8 cellular contexts compared by ENCODE assay signal in the genomic region with DNA sequence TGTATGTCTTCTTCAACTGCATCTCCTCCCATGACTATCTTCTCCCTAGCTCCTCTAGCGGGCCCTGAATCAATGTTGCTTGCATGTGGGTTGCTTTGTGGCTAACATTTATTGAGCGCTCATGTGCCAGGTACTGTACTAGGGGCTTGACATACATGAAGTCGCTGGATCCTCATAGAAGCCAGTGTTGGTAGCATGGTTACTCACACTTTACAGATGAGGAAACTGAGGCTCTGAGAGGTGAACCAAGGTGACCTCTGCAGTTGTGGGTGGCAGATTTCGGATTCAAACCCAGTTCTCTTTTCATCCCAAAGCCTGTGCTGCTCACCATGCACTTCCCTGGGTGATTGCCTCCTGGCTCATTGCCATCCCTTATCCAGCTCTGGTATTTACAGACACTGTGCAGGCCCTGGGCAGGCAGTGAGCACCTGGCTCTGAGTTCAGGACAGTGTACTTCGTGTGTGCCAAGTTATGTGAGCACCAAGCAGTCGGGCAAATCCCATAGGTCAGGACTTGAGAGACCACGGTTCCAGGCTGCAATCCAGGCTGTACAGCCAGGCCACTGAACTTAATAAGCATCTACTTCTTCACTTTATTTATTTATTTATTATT. TPM values are rescaled to one million over a fixed set of nuclear protein-coding genes. Genes with fewer than 3 reads are reported as not detected.
DNase-seq lines count a peak whose midpoint lies in the region; ATAC-seq, FAIRE-seq and TF ChIP-seq lines count a peak whose summit lies in the region.

No MANE protein-coding gene starts in this region.

- peaks cover 42% of the 10 kb centered on the region for H3K4me1 Mint-ChIP-seq in CD8-positive, alpha-beta T cell (ENCODE audit: low read depth)
- peaks cover 28% of the 10 kb centered on the region for H3K4me1 Mint-ChIP-seq in type B pancreatic cell (ENCODE audit: unreplicated experiment)

- H3K27me3 Mint-ChIP-seq in CD8-positive, alpha-beta T cell (ENCODE audit: low read depth), result no peaks in the 10 kb centered on the region
- H3K27me3 Mint-ChIP-seq in type B pancreatic cell, result peaks cover 3% of the 10 kb centered on the region

- H3K9ac ChIP-seq in Loucy (ENCODE audit: low read depth, low read length, poor library complexity, severe bottlenecking) (peak overlapping the region; percentile 97), HepG2 (ENCODE audit: insufficient read depth, low read depth, low read length) (peak overlapping the region; percentile 98)

- in situ Hi-C loops in HepG2 (cut with HindIII; ENCODE audit: extremely low pct_ligation_motif_present, low pct_unique_long_range_greater_than_20kb), result no loop called here

- WGBS in body of pancreas, 2 donors, result 17 to 38% methylated on average over 5 to 7 of the region's 7 CpGs
- 67% methylated on average over 7 of the region's 7 CpGs for WGBS in HepG2 (ENCODE audit: low lambda C conversion rate)

- peak overlapping the region; percentile 96 for H3K27ac Mint-ChIP-seq in CD8-positive, alpha-beta T cell
- peak overlapping the region; percentile 98 for H3K27ac Mint-ChIP-seq in type B pancreatic cell

- peaks cover 31% of the 10 kb centered on the region for H3K4me1 ChIP-seq in CD8-positive, alpha-beta T cell (ENCODE audit: insufficient read depth, low read length)
- H3K4me1 ChIP-seq in Loucy (ENCODE audit: insufficient read depth, low read length, poor library complexity, severe bottlenecking) (peaks cover 33% of the 10 kb centered on the region), body of pancreas (peaks cover 38% of the 10 kb centered on the region), HepG2 (ENCODE audit: insufficient read depth, low read length) (peaks cover 36% of the 10 kb centered on the region)

- TF ChIP-seq POLR2A in body of pancreas (IDR thresholded peaks at IDR 0.05) (no peak), HepG2 (IDR thresholded peaks at IDR 0.05; ENCODE audit: insufficient read depth in 1 of 2, low read depth in 2 of 2, low read length in 2 of 2) (no peak)

- ATAC-seq in CD8-positive, alpha-beta T cell, result no peak
- ATAC-seq in body of pancreas, result peak; percentile 58
- ATAC-seq in HepG2, result peak; percentile 7; the same call in 1 of the 3 replicates
- no peak for ATAC-seq in GM19397 (IDR thresholded peaks at IDR 0.05; ENCODE audit: unreplicated experiment)

- H2AFZ ChIP-seq in Loucy (ENCODE audit: low read length), result peak overlapping the region; percentile 97
- no peak overlapping the region for H2AFZ ChIP-seq in HepG2 (ENCODE audit: low read length)

- H3F3A ChIP-seq in Loucy (ENCODE audit: low read depth), result no peaks in the 10 kb centered on the region

- H3K9me2 ChIP-seq in Loucy (replicated peaks; ENCODE audit: low read depth, low read length), result no peaks in the 10 kb centered on the region

- H3K79me2 ChIP-seq in Loucy (ENCODE audit: insufficient read depth, low read length) (peaks cover 42% of the 10 kb centered on the region), HepG2 (ENCODE audit: insufficient read depth, low read length) (peaks cover 35% of the 10 kb centered on the region)

- no peaks in the 10 kb centered on the region for H3K9me3 ChIP-seq in CD8-positive, alpha-beta T cell (ENCODE audit: low read length)
- no peaks in the 10 kb centered on the region for H3K9me3 ChIP-seq in Loucy (ENCODE audit: insufficient read depth, low read depth, low read length)
- H3K9me3 ChIP-seq in body of pancreas, result no peaks in the 10 kb centered on the region
- H3K9me3 ChIP-seq in HepG2 (ENCODE audit: low read length), result no peaks in the 10 kb centered on the region

- H3K4me2 ChIP-seq in Loucy (ENCODE audit: low read depth, low read length, poor library complexity, severe bottlenecking) (peak overlapping the region; percentile 94), HepG2 (ENCODE audit: low read depth, low read length) (peak overlapping the region; percentile 75)

- no TSS peak for BruUV-seq in HepG2 (replicated peaks; lab: Mats Ljungman, UMichigan)

- H4K20me1 ChIP-seq in Loucy (ENCODE audit: insufficient read depth, low read length, poor library complexity, severe bottlenecking) (peaks cover 35% of the 10 kb centered on the region), HepG2 (ENCODE audit: insufficient read depth, low read length) (peaks cover 34% of the 10 kb centered on the region)

- DNase-seq in CD8-positive, alpha-beta T cell, result no peak
- DNase-seq in body of pancreas, result peak; percentile 87 to 94 (median 92)
- peak; percentile 49 for DNase-seq in HepG2 (ENCODE audit: low spot score)
- no peak for DNase-seq in type B pancreatic cell (ENCODE audit: extremely low spot score, unreplicated experiment)
- DNase-seq in NCI-H1092 treated with DMSO at 0.1 percent for 48 hours (lab: John Stamatoyannopoulos, UW), result no peak
- DNase-seq in kidney glomerular epithelial cell (lab: John Stamatoyannopoulos, UW), result no peak

- no peaks in the 10 kb centered on the region for H3K9me3 Mint-ChIP-seq in CD8-positive, alpha-beta T cell
- H3K9me3 Mint-ChIP-seq in type B pancreatic cell, result no peaks in the 10 kb centered on the region

- peak overlapping the region; percentile 96 for H3K4me3 Mint-ChIP-seq in CD8-positive, alpha-beta T cell
- peak overlapping the region; percentile 96 for H3K4me3 Mint-ChIP-seq in type B pancreatic cell

- no peak for FAIRE-seq in HepG2 (lab: Jason Lieb, UNC)

- no peak for TF ChIP-seq CTCF in CD8-positive, alpha-beta T cell (IDR thresholded peaks at IDR 0.05)
- TF ChIP-seq CTCF in Loucy (conservative IDR thresholded peaks at IDR 0.05; ENCODE audit: low read length), result peak; percentile 29
- no peak for TF ChIP-seq CTCF in body of pancreas (IDR thresholded peaks at IDR 0.05)
- no peak for TF ChIP-seq CTCF in HepG2 (CRISPR knock-in tag; IDR thresholded peaks at IDR 0.05)
- TF ChIP-seq CTCF in type B pancreatic cell (conservative IDR thresholded peaks at IDR 0.05), result no peak

- POLR2A ChIA-PET in CD8-positive, alpha-beta T cell (lab: Charles Lee), result interaction anchor here (1.1 to 3.3 kb wide), 3 partner anchors 29 to 333 kb away, joined by 3 to 27 read pairs (median 4); partner anchors contain the start of genes CDK9 and ZNF79
- POLR2A ChIA-PET in HepG2 (lab: Yijun Ruan, JAX), result interaction anchor here (0.7 to 3.8 kb wide), 5 partner anchors 9 to 228 kb away, joined by 3 to 39 read pairs (median 7); partner anchors contain the start of genes SLC2A8 and ZNF79

- H3K4me3 ChIP-seq in CD8-positive, alpha-beta T cell (ENCODE audit: low read depth, low read length), result peak overlapping the region; percentile 94
- H3K4me3 ChIP-seq in Loucy (ENCODE audit: low read length, poor library complexity, severe bottlenecking) (peak overlapping the region; percentile 98), body of pancreas (no peak overlapping the region), HepG2 (replicated peaks in 1 of 3; ENCODE audit: insufficient read depth in 1 of 3, low read depth in 2 of 3, low read length in 3 of 3) (peak overlapping the region; percentile 85 to 97 (median 93))

- peaks cover 23% of the 10 kb centered on the region for H3K36me3 ChIP-seq in CD8-positive, alpha-beta T cell (ENCODE audit: insufficient read depth, low read length)
- peaks cover 21% of the 10 kb centered on the region for H3K36me3 ChIP-seq in Loucy (ENCODE audit: insufficient read depth, low read length)
- peaks cover 0 to 5% of the 10 kb centered on the region in 2 donors for H3K36me3 ChIP-seq in body of pancreas (replicated peaks in 1 of 2; ENCODE audit: insufficient read depth in 1 of 2, low read depth in 2 of 2)
- H3K36me3 ChIP-seq in HepG2 (replicated peaks in 1 of 2; ENCODE audit: control insufficient read depth in 1 of 2, insufficient read depth in 2 of 2, low read length in 2 of 2), result peaks cover 9 to 46% of the 10 kb centered on the region in 2 experiments

- intact Hi-C loops in CD8-positive, alpha-beta T cell (cut with DNase I, micrococcal nuclease), result loop anchor here (5.0 to 10.0 kb wide), 4 partner anchors 168 to 510 kb away; partner anchors contain the start of gene ST6GALNAC4 (in 1 of the 2)
- intact Hi-C loops in body of pancreas (cut with DNase I), result no loop called here
- intact Hi-C loops in HepG2 (cut with micrococcal nuclease; ENCODE audit: unreplicated experiment), result loop anchor here (5.0 kb wide), 1 partner anchor 60 kb away; no protein-coding TSS in a partner anchor

- TF ChIP-seq EP300 in HepG2 (IDR thresholded peaks at IDR 0.05; ENCODE audit: low read depth in 2 of 2, low read length in 2 of 2), result no peak
- TF ChIP-seq EP300 in HepG2 (CRISPR knock-in tag; IDR thresholded peaks at IDR 0.05; ENCODE audit: borderline replicate concordance), result no peak

- CTCF ChIA-PET in CD8-positive, alpha-beta T cell (lab: Charles Lee), result no interaction called here
- CTCF ChIA-PET in HepG2 (lab: Yijun Ruan, JAX; ENCODE audit: low intra/inter-chr PET ratio, low total read pairs), result no interaction called here

- TF ChIP-seq RAD21 in HepG2 (CRISPR knock-in tag; IDR thresholded peaks at IDR 0.05), result no peak

- H3K36me3 Mint-ChIP-seq in CD8-positive, alpha-beta T cell, result peaks cover 59% of the 10 kb centered on the region
- H3K36me3 Mint-ChIP-seq in type B pancreatic cell, result peaks cover 41% of the 10 kb centered on the region

- no peaks in the 10 kb centered on the region for H3K27me3 ChIP-seq in CD8-positive, alpha-beta T cell (ENCODE audit: insufficient read depth, low read length)
- peaks cover 9% of the 10 kb centered on the region for H3K27me3 ChIP-seq in Loucy (ENCODE audit: insufficient read depth, low read length, poor library complexity, severe bottlenecking)
- no peaks in the 10 kb centered on the region for H3K27me3 ChIP-seq in body of pancreas
- no peaks in the 10 kb centered on the region; a peak in 1 of 5 replicates for H3K27me3 ChIP-seq in HepG2 (ENCODE audit: control insufficient read depth in 1 of 2, insufficient read depth in 2 of 2, low read length in 2 of 2)

- no peak overlapping the region for H3K27ac ChIP-seq in CD8-positive, alpha-beta T cell (ENCODE audit: low read depth, low read length)
- H3K27ac ChIP-seq in body of pancreas (peak overlapping the region; percentile 77 to 90 (median 84)), HepG2 (ENCODE audit: extremely low read length, insufficient read depth, low read length) (peak overlapping the region; percentile 48)

RNA-seq across cellular contexts. Expression of gene LRSAM1, which starts 1.3 kb away (rescaled TPM):
- total RNA-seq in CD8-positive, alpha-beta T cell, result 10 to 100 TPM; 11.7 to 14.0 TPM
- total RNA-seq in body of pancreas (10 to 100 TPM in 1 of 2 donors, 1 to 10 TPM in 1; 9.6 to 26.0 TPM), HepG2 (2016; rRNA removed; fragmentation: Illumina TruSeq; extraction: Trizol) (4.6 and 8.7 TPM in 2 replicates), type B pancreatic cell (ENCODE audit: low replicate concordance) (16.0 and 20.6 TPM in 2 replicates)
- total RNA-seq in HepG2 (2016; cell fraction: cytosol; rRNA removed; fragmentation: Illumina TruSeq; extraction: Trizol; ENCODE audit: low read depth), result 1.5 and 1.7 TPM in 2 replicates
- 4.2 and 9.8 TPM in 2 replicates for total RNA-seq in HepG2 (2016; cell fraction: insoluble cytoplasmic fraction; rRNA removed; fragmentation: Illumina TruSeq; extraction: Trizol)
- total RNA-seq in HepG2 (2016; cell fraction: membrane; rRNA removed; fragmentation: Illumina TruSeq; extraction: Trizol), result 3.2 and 4.0 TPM in 2 replicates
- 9.5 and 16.9 TPM in 2 replicates for total RNA-seq in HepG2 (2016; cell fraction: nucleus; rRNA removed; fragmentation: Illumina TruSeq; extraction: Trizol)
- polyA plus RNA-seq in HepG2 (2011; rRNA removed), result 10.2 and 12.2 TPM in 2 replicates
- polyA plus RNA-seq in HepG2 (2011; cell fraction: cytosol; rRNA removed), result 4.1 and 5.2 TPM in 2 replicates
- 68.4 and 76.1 TPM in 2 replicates for polyA plus RNA-seq in HepG2 (2011; cell fraction: nucleus; rRNA removed)
- polyA plus RNA-seq in HepG2 (2012), result 10.0 and 14.6 TPM in 2 replicates
- polyA plus RNA-seq in HepG2 (2016; cell fraction: cytosol; fragmentation: Illumina TruSeq; extraction: Trizol; ENCODE audit: low read depth), result 1.2 and 1.5 TPM in 2 replicates
- polyA plus RNA-seq in HepG2 (2016; cell fraction: insoluble cytoplasmic fraction; fragmentation: Illumina TruSeq; extraction: Trizol; ENCODE audit: low read depth), result 5.4 and 6.9 TPM in 2 replicates
- 1.2 and 2.1 TPM in 2 replicates for polyA plus RNA-seq in HepG2 (2016; cell fraction: membrane; fragmentation: Illumina TruSeq; extraction: Trizol; ENCODE audit: low read depth)
- polyA plus RNA-seq in HepG2 (2016; cell fraction: nucleus; fragmentation: Illumina TruSeq; extraction: Trizol; ENCODE audit: insufficient read depth, low read depth), result 21.9 and 22.1 TPM in 2 replicates
- 7.6 and 11.4 TPM in 2 replicates for polyA minus RNA-seq in HepG2 (2011; rRNA and poly(A)+ RNA removed; ENCODE audit: low replicate concordance)
- polyA minus RNA-seq in HepG2 (2011; cell fraction: cytosol; rRNA and poly(A)+ RNA removed), result 4.2 and 4.4 TPM in 2 replicates
- polyA minus RNA-seq in HepG2 (2011; cell fraction: nucleus; rRNA and poly(A)+ RNA removed), result 25.4 and 32.1 TPM in 2 replicates

RNA-seq across cellular contexts. Expression of gene RPL12, which starts 1.4 kb away (rescaled TPM):
- 1,000 to 10,000 TPM; 1,908 to 1,959 TPM for total RNA-seq in CD8-positive, alpha-beta T cell
- total RNA-seq in body of pancreas (1,000 to 10,000 TPM in 1 of 2 donors, 100 to 1,000 TPM in 1; 994 to 1,261 TPM), HepG2 (2016; rRNA removed; fragmentation: Illumina TruSeq; extraction: Trizol) (1,551 and 1,660 TPM in 2 replicates), type B pancreatic cell (ENCODE audit: low replicate concordance) (1,238 and 1,343 TPM in 2 replicates)
- 6,549 and 6,971 TPM in 2 replicates for total RNA-seq in HepG2 (2016; cell fraction: cytosol; rRNA removed; fragmentation: Illumina TruSeq; extraction: Trizol; ENCODE audit: low read depth)
- total RNA-seq in HepG2 (2016; cell fraction: insoluble cytoplasmic fraction; rRNA removed; fragmentation: Illumina TruSeq; extraction: Trizol), result 1,601 and 1,648 TPM in 2 replicates
- 4,907 and 5,180 TPM in 2 replicates for total RNA-seq in HepG2 (2016; cell fraction: membrane; rRNA removed; fragmentation: Illumina TruSeq; extraction: Trizol)
- total RNA-seq in HepG2 (2016; cell fraction: nucleus; rRNA removed; fragmentation: Illumina TruSeq; extraction: Trizol), result 525 and 558 TPM in 2 replicates
- 2,097 and 2,590 TPM in 2 replicates for polyA plus RNA-seq in HepG2 (2011; rRNA removed)
- 3,919 and 3,963 TPM in 2 replicates for polyA plus RNA-seq in HepG2 (2011; cell fraction: cytosol; rRNA removed)
- polyA plus RNA-seq in HepG2 (2011; cell fraction: nucleus; rRNA removed), result 619 and 713 TPM in 2 replicates
- 2,179 and 2,497 TPM in 2 replicates for polyA plus RNA-seq in HepG2 (2012)
- polyA plus RNA-seq in HepG2 (2016; cell fraction: cytosol; fragmentation: Illumina TruSeq; extraction: Trizol; ENCODE audit: low read depth), result 11,205 and 11,665 TPM in 2 replicates
- 2,434 and 2,480 TPM in 2 replicates for polyA plus RNA-seq in HepG2 (2016; cell fraction: insoluble cytoplasmic fraction; fragmentation: Illumina TruSeq; extraction: Trizol; ENCODE audit: low read depth)
- 6,884 and 7,463 TPM in 2 replicates for polyA plus RNA-seq in HepG2 (2016; cell fraction: membrane; fragmentation: Illumina TruSeq; extraction: Trizol; ENCODE audit: low read depth)
- 1,156 and 1,223 TPM in 2 replicates for polyA plus RNA-seq in HepG2 (2016; cell fraction: nucleus; fragmentation: Illumina TruSeq; extraction: Trizol; ENCODE audit: insufficient read depth, low read depth)
- 706 and 1,371 TPM in 2 replicates for polyA minus RNA-seq in HepG2 (2011; rRNA and poly(A)+ RNA removed; ENCODE audit: low replicate concordance)
- 461 and 478 TPM in 2 replicates for polyA minus RNA-seq in HepG2 (2011; cell fraction: cytosol; rRNA and poly(A)+ RNA removed)
- 198 and 299 TPM in 2 replicates for polyA minus RNA-seq in HepG2 (2011; cell fraction: nucleus; rRNA and poly(A)+ RNA removed)

RNA-seq across cellular contexts. Expression of gene ZNF79, which starts 28.4 kb away (rescaled TPM):
- total RNA-seq in CD8-positive, alpha-beta T cell, result 1 to 10 TPM; 7.5 to 7.7 TPM
- total RNA-seq in body of pancreas, result 10 to 100 TPM in 1 of 2 donors, 1 to 10 TPM in 1; 4.7 to 11.5 TPM
- total RNA-seq in HepG2 (2016; rRNA removed; fragmentation: Illumina TruSeq; extraction: Trizol), result 7.3 and 8.1 TPM in 2 replicates
- 3.1 and 3.7 TPM in 2 replicates for total RNA-seq in HepG2 (2016; cell fraction: cytosol; rRNA removed; fragmentation: Illumina TruSeq; extraction: Trizol; ENCODE audit: low read depth)
- total RNA-seq in HepG2 (2016; cell fraction: insoluble cytoplasmic fraction; rRNA removed; fragmentation: Illumina TruSeq; extraction: Trizol), result 7.1 and 8.1 TPM in 2 replicates
- 5.0 and 6.4 TPM in 2 replicates for total RNA-seq in HepG2 (2016; cell fraction: membrane; rRNA removed; fragmentation: Illumina TruSeq; extraction: Trizol)
- 6.5 and 7.4 TPM in 2 replicates for total RNA-seq in HepG2 (2016; cell fraction: nucleus; rRNA removed; fragmentation: Illumina TruSeq; extraction: Trizol)
- polyA plus RNA-seq in HepG2 (2011; rRNA removed), result 3.7 and 4.0 TPM in 2 replicates
- polyA plus RNA-seq in HepG2 (2011; cell fraction: cytosol; rRNA removed), result 2.4 and 2.7 TPM in 2 replicates
- polyA plus RNA-seq in HepG2 (2011; cell fraction: nucleus; rRNA removed), result 6.0 and 7.5 TPM in 2 replicates
- 2.6 and 3.2 TPM in 2 replicates for polyA plus RNA-seq in HepG2 (2012)
- 0.52 and 0.70 TPM in 2 replicates for polyA plus RNA-seq in HepG2 (2016; cell fraction: cytosol; fragmentation: Illumina TruSeq; extraction: Trizol; ENCODE audit: low read depth)
- polyA plus RNA-seq in HepG2 (2016; cell fraction: insoluble cytoplasmic fraction; fragmentation: Illumina TruSeq; extraction: Trizol; ENCODE audit: low read depth), result 4.7 TPM in 2 replicates
- polyA plus RNA-seq in HepG2 (2016; cell fraction: membrane; fragmentation: Illumina TruSeq; extraction: Trizol; ENCODE audit: low read depth), result 1.3 and 1.4 TPM in 2 replicates
- polyA plus RNA-seq in HepG2 (2016; cell fraction: nucleus; fragmentation: Illumina TruSeq; extraction: Trizol; ENCODE audit: insufficient read depth, low read depth), result 8.9 and 9.1 TPM in 2 replicates
- 6.0 and 28.4 TPM in 2 replicates for polyA minus RNA-seq in HepG2 (2011; rRNA and poly(A)+ RNA removed; ENCODE audit: low replicate concordance)
- polyA minus RNA-seq in HepG2 (2011; cell fraction: cytosol; rRNA and poly(A)+ RNA removed), result 3.7 and 4.2 TPM in 2 replicates
- 7.9 and 11.3 TPM in 2 replicates for polyA minus RNA-seq in HepG2 (2011; cell fraction: nucleus; rRNA and poly(A)+ RNA removed)
- total RNA-seq in type B pancreatic cell (ENCODE audit: low replicate concordance), result 14.1 and 18.7 TPM in 2 replicates

RNA-seq across cellular contexts. Expression of gene SLC2A8, which starts 55.6 kb away (rescaled TPM):
- total RNA-seq in CD8-positive, alpha-beta T cell, result 1 to 10 TPM; 3.6 to 3.9 TPM
- total RNA-seq in body of pancreas, result 10 to 100 TPM; 10.9 to 18.2 TPM
- total RNA-seq in HepG2 (2016; rRNA removed; fragmentation: Illumina TruSeq; extraction: Trizol), result 24.0 and 48.6 TPM in 2 replicates
- total RNA-seq in HepG2 (2016; cell fraction: cytosol; rRNA removed; fragmentation: Illumina TruSeq; extraction: Trizol; ENCODE audit: low read depth), result 25.8 and 26.2 TPM in 2 replicates
- 22.9 and 51.3 TPM in 2 replicates for total RNA-seq in HepG2 (2016; cell fraction: insoluble cytoplasmic fraction; rRNA removed; fragmentation: Illumina TruSeq; extraction: Trizol)
- 32.1 and 33.0 TPM in 2 replicates for total RNA-seq in HepG2 (2016; cell fraction: membrane; rRNA removed; fragmentation: Illumina TruSeq; extraction: Trizol)
- total RNA-seq in HepG2 (2016; cell fraction: nucleus; rRNA removed; fragmentation: Illumina TruSeq; extraction: Trizol), result 53.8 and 57.0 TPM in 2 replicates
- polyA plus RNA-seq in HepG2 (2011; rRNA removed), result 22.6 and 37.2 TPM in 2 replicates
- 20.3 and 26.4 TPM in 2 replicates for polyA plus RNA-seq in HepG2 (2011; cell fraction: cytosol; rRNA removed)
- polyA plus RNA-seq in HepG2 (2011; cell fraction: nucleus; rRNA removed), result 73.4 and 80.9 TPM in 2 replicates
- polyA plus RNA-seq in HepG2 (2012), result 15.9 and 25.8 TPM in 2 replicates
- 18.5 and 21.9 TPM in 2 replicates for polyA plus RNA-seq in HepG2 (2016; cell fraction: cytosol; fragmentation: Illumina TruSeq; extraction: Trizol; ENCODE audit: low read depth)
- polyA plus RNA-seq in HepG2 (2016; cell fraction: insoluble cytoplasmic fraction; fragmentation: Illumina TruSeq; extraction: Trizol; ENCODE audit: low read depth), result 22.6 and 24.1 TPM in 2 replicates
- 21.2 and 23.1 TPM in 2 replicates for polyA plus RNA-seq in HepG2 (2016; cell fraction: membrane; fragmentation: Illumina TruSeq; extraction: Trizol; ENCODE audit: low read depth)
- polyA plus RNA-seq in HepG2 (2016; cell fraction: nucleus; fragmentation: Illumina TruSeq; extraction: Trizol; ENCODE audit: insufficient read depth, low read depth), result 112 and 118 TPM in 2 replicates
- 29.8 and 66.3 TPM in 2 replicates for polyA minus RNA-seq in HepG2 (2011; rRNA and poly(A)+ RNA removed; ENCODE audit: low replicate concordance)
- 13.0 and 13.3 TPM in 2 replicates for polyA minus RNA-seq in HepG2 (2011; cell fraction: cytosol; rRNA and poly(A)+ RNA removed)
- 25.1 and 26.0 TPM in 2 replicates for polyA minus RNA-seq in HepG2 (2011; cell fraction: nucleus; rRNA and poly(A)+ RNA removed)
- 40.2 and 53.1 TPM in 2 replicates for total RNA-seq in type B pancreatic cell (ENCODE audit: low replicate concordance)

Comparison
In these comparisons a context has a peak if more than half of its experiments do, and no peak if none do; other contexts are left out.
1. ATAC-seq: peak in body of pancreas (single experiment) and HepG2 (single experiment); none in CD8-positive, alpha-beta T cell (single experiment) and GM19397 (single experiment).
2. DNase-seq: peak in body of pancreas (4 of 4) and HepG2 (single experiment); none in CD8-positive, alpha-beta T cell (0 of 7), type B pancreatic cell (single experiment), NCI-H1092 treated with DMSO at 0.1 percent for 48 hours (single experiment) and kidney glomerular epithelial cell (single experiment).
3. H3K4me3 ChIP-seq: peak in CD8-positive, alpha-beta T cell (single experiment), Loucy (single experiment) and HepG2 (3 of 3); none in body of pancreas (0 of 2).